ENCODE assay signal across 18 cellular contexts in genomic region chr16:3589001-3589400, GRCh38. TPM values are rescaled to one million over a fixed set of nuclear protein-coding genes. Genes with fewer than 3 reads are reported as not detected.
"Had no signal": no experiment of that assay in that cellular context is flagged by ENCODE, and none has a peak within 500 bp of the region (broad histone marks: within the 10 kb centered on the region; RNA-seq: fewer than 3 reads in every experiment).

No MANE protein-coding gene starts in this region.

- H3K4me1 Mint-ChIP-seq: nephron had no signal

- H3K27me3 ChIP-seq: esophagus muscularis mucosa, gastrocnemius medialis, heart right ventricle, left lung, sigmoid colon had no signal

- DNase-seq: cortex of kidney; effector memory CD8-positive, alpha-beta T cell; gastrocnemius medialis; heart right ventricle; hypothalamus; mesendoderm; naive B cell; psoas muscle; sigmoid colon; stimulated activated CD4-positive, alpha-beta T cell treated with anti-CD3 and anti-CD28 coated beads, Interleukin-12 subunit alpha, Interleukin-12 subunit beta, amount 100 ng/mL, for 4 hours; stimulated activated naive CD4-positive, alpha-beta T cell treated with Interleukin-2 at 50 U/mL for 16 hours had no signal

- H3K9me3 ChIP-seq: esophagus muscularis mucosa, gastrocnemius medialis, heart right ventricle, left lung, psoas muscle, sigmoid colon had no signal

- H3K4me3 ChIP-seq: esophagus muscularis mucosa, gastrocnemius medialis, lung, psoas muscle, sigmoid colon, skin epidermis had no signal

- H3K9me3 Mint-ChIP-seq: effector memory CD8-positive, alpha-beta T cell; naive B cell; nephron had no signal

- H3K27ac Mint-ChIP-seq: effector memory CD8-positive, alpha-beta T cell; naive B cell; nephron had no signal

- H3K27me3 Mint-ChIP-seq: effector memory CD8-positive, alpha-beta T cell; naive B cell had no signal

- H3K4me1 ChIP-seq: esophagus muscularis mucosa, gastrocnemius medialis, psoas muscle had no signal

- H3K27ac ChIP-seq: epithelial cell of prostate, esophagus muscularis mucosa, gastrocnemius medialis, psoas muscle, sigmoid colon, skin epidermis had no signal

- H3K4me3 Mint-ChIP-seq: effector memory CD8-positive, alpha-beta T cell; naive B cell; nephron had no signal

- ATAC-seq: effector memory CD8-positive, alpha-beta T cell; gastrocnemius medialis; psoas muscle had no signal

RNA-seq across cellular contexts. Expression of gene NLRC3, which starts 11.8 kb away (rescaled TPM):
- total RNA-seq: fibroblast of villous mesenchyme had no signal
